Comparison of ENCODE assay signal across 30 cellular contexts in the genomic region with DNA sequence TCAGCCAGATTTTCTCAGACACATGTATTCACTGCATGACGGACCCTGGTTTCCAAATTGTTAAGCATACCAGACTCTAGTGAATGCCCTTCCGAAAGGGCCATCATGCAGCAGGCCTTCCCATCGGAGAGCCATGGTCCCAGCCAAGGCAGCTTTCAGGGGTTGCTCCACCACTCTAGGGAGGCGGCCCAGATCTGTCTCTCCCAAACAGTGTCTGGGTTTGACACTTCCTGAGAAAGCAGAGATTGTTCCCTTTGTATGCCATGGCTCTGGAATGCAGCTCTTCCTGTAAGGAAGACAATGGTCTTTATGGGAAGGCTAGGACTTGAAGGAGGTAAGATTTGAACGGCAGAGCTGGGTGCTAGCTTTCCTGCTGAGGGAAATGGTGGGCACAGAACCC.
DNase-seq lines count a peak whose midpoint lies in the region; ATAC-seq and TF ChIP-seq lines count a peak whose summit lies in the region.
"Had no signal": no experiment of that assay in that cellular context is flagged by ENCODE, and none has a peak within 500 bp of the region (broad histone marks: within the 10 kb centered on the region; RNA-seq: fewer than 3 reads in every experiment).

No MANE protein-coding gene starts in this region.

- H3K4me1 ChIP-seq in left ventricle myocardium inferior (peaks cover 23% of the 10 kb centered on the region), lower lobe of right lung (peaks cover 15% of the 10 kb centered on the region), upper lobe of left lung (peaks cover 10 to 47% (median 26%) of the 10 kb centered on the region in 4 donors)
- H3K4me1 ChIP-seq: vagina had no signal

- H3K4me3 Mint-ChIP-seq in endothelial cell (ENCODE audit: unreplicated experiment): peak overlapping the region; percentile 56
- no peak overlapping the region for H3K4me3 Mint-ChIP-seq in activated naive CD4-positive, alpha-beta T cell treated with anti-CD3 and anti-CD28 coated beads for 36 hours
- H3K4me3 Mint-ChIP-seq: activated CD4-positive, alpha-beta T cell treated with anti-CD3 and anti-CD28 coated beads, Interleukin-2, amount 10 ng/mL, durations not matched to agents 24 days and 14 days; activated naive CD4-positive, alpha-beta T cell treated with anti-CD3 and anti-CD28 coated beads, Interleukin-2, amount 10 ng/mL, durations not matched to agents 7 days and 5 days; activated T-cell treated with anti-CD3 and anti-CD28 coated beads, Interleukin-2, amount 50 U/mL, for 4 hours; B cell; stimulated activated memory B cell treated with anti-CD40 and anti-IgM and Interleukin-4, amounts not matched to agents 10 μg/mL and 1 μg/mL and 100 μg/mL, for 72 hours had no signal

- TF ChIP-seq POLR2A in upper lobe of left lung (IDR thresholded peaks at IDR 0.05): no peak

- TF ChIP-seq EP300 in upper lobe of left lung (IDR thresholded peaks at IDR 0.05): peak in 2 of 4 donors; percentile 24 to 47

- TF ChIP-seq CTCF in left ventricle myocardium inferior (IDR thresholded peaks at IDR 0.05; ENCODE audit: borderline replicate concordance): no peak
- no peak for TF ChIP-seq CTCF in endothelial cell (IDR thresholded peaks at IDR 0.05; ENCODE audit: unreplicated experiment)
- no peak for TF ChIP-seq CTCF in lower lobe of right lung (IDR thresholded peaks at IDR 0.05)
- no peak for TF ChIP-seq CTCF in upper lobe of left lung (IDR thresholded peaks at IDR 0.05)

- H3K36me3 ChIP-seq in left ventricle myocardium inferior (no peaks in the 10 kb centered on the region), lower lobe of right lung (no peaks in the 10 kb centered on the region), upper lobe of left lung (no peaks in the 10 kb centered on the region)
- H3K36me3 ChIP-seq: spleen, vagina had no signal

- WGBS in upper lobe of left lung, 2 donors: 55 to 69% methylated on average over 1 to 5 of the region's 5 CpGs

- intact Hi-C loops in left ventricle myocardium inferior (cut with micrococcal nuclease): no loop called here
- intact Hi-C loops in Right ventricle myocardium inferior (cut with DNase I): no loop called here
- intact Hi-C loops in lower lobe of right lung (cut with DNase I): no loop called here
- intact Hi-C loops in activated naive CD4-positive, alpha-beta T cell treated with anti-CD3 and anti-CD28 coated beads for 36 hours (cut with micrococcal nuclease): no loop called here

- peaks cover 10% of the 10 kb centered on the region for H3K36me3 Mint-ChIP-seq in endothelial cell (ENCODE audit: low read depth, unreplicated experiment)
- H3K36me3 Mint-ChIP-seq in activated naive CD4-positive, alpha-beta T cell treated with anti-CD3 and anti-CD28 coated beads for 36 hours (ENCODE audit: low read depth): no peaks in the 10 kb centered on the region
- H3K36me3 Mint-ChIP-seq: activated naive CD4-positive, alpha-beta T cell treated with anti-CD3 and anti-CD28 coated beads, Interleukin-2, amount 10 ng/mL, durations not matched to agents 7 days and 5 days had no signal

- ATAC-seq in Right ventricle myocardium inferior: no peak
- ATAC-seq in lower lobe of right lung: no peak
- no peak for ATAC-seq in upper lobe of left lung (ENCODE audit: low FRiP score in 2 of 2)
- ATAC-seq in GM18909 (IDR thresholded peaks at IDR 0.05; ENCODE audit: poor library complexity, unreplicated experiment): no peak
- ATAC-seq: A549; activated T-cell treated with anti-CD3 and anti-CD28 coated beads, Interleukin-2, amount 50 U/mL, for 4 hours; SK-N-SH treated with all-trans-retinoic acid at 6 μM for 48 hours; stimulated activated memory B cell treated with anti-CD40 and anti-IgM and Interleukin-4, amounts not matched to agents 10 μg/mL and 1 μg/mL and 100 μg/mL, for 72 hours had no signal

- DNase-seq in left ventricle myocardium inferior: no peak
- DNase-seq in Right ventricle myocardium inferior (ENCODE audit: missing footprints): no peak
- DNase-seq in endothelial cell (ENCODE audit: low spot score): peak; percentile 23
- DNase-seq in lower lobe of right lung: no peak
- DNase-seq in upper lobe of left lung: no peak
- no peak for DNase-seq in NCI-H146 treated with DMSO at 0.1 percent for 48 hours (lab: John Stamatoyannopoulos, UW; ENCODE audit: unreplicated experiment)
- no peak for DNase-seq in activated naive CD4-positive, alpha-beta T cell treated with anti-CD3 and anti-CD28 coated beads for 36 hours
- DNase-seq: activated CD4-positive, alpha-beta T cell treated with anti-CD3 and anti-CD28 coated beads, Interleukin-2, amount 10 ng/mL, durations not matched to agents 24 days and 14 days; activated naive CD4-positive, alpha-beta T cell treated with anti-CD3 and anti-CD28 coated beads, Interleukin-2, amount 10 ng/mL, durations not matched to agents 7 days and 5 days; activated T-cell treated with anti-CD3 and anti-CD28 coated beads, Interleukin-2, amount 50 U/mL, for 4 hours; amniotic stem cell; central memory CD4-positive, alpha-beta T cell; DMS53; GDM1; HCEC 1CT; NCI-H1048; NCI-H1930; NCI-H2227 treated with DMSO at 0.1 percent for 48 hours; NCI-H748 treated with DMSO at 0.1 percent for 48 hours; occipital lobe; RPMI8226; spleen; stimulated activated CD4-positive, alpha-beta T cell treated with anti-CD3 and anti-CD28 coated beads, Interleukin-2, amount 100 ng/mL, for 48 hours had no signal

- H3K27ac Mint-ChIP-seq in endothelial cell (ENCODE audit: unreplicated experiment): peak overlapping the region; percentile 99
- H3K27ac Mint-ChIP-seq in activated naive CD4-positive, alpha-beta T cell treated with anti-CD3 and anti-CD28 coated beads for 36 hours: no peak overlapping the region
- H3K27ac Mint-ChIP-seq: activated CD4-positive, alpha-beta T cell treated with anti-CD3 and anti-CD28 coated beads, Interleukin-2, amount 10 ng/mL, durations not matched to agents 24 days and 14 days; activated naive CD4-positive, alpha-beta T cell treated with anti-CD3 and anti-CD28 coated beads, Interleukin-2, amount 10 ng/mL, durations not matched to agents 7 days and 5 days; B cell; stimulated activated memory B cell treated with anti-CD40 and anti-IgM and Interleukin-4, amounts not matched to agents 10 μg/mL and 1 μg/mL and 100 μg/mL, for 72 hours had no signal

- peak overlapping the region; percentile 51 for H3K27ac ChIP-seq in left ventricle myocardium inferior (replicated peaks)
- peak overlapping the region; percentile 25 for H3K27ac ChIP-seq in lower lobe of right lung
- peak overlapping the region; percentile 51 to 78 (median 66) for H3K27ac ChIP-seq in upper lobe of left lung
- H3K27ac ChIP-seq: A549, epithelial cell of prostate, vagina had no signal

- CTCF ChIA-PET in activated naive CD4-positive, alpha-beta T cell treated with anti-CD3 and anti-CD28 coated beads for 36 hours (lab: Charles Lee): no interaction called here

- peaks cover 4% of the 10 kb centered on the region for H3K27me3 Mint-ChIP-seq in endothelial cell (ENCODE audit: unreplicated experiment)
- no peaks in the 10 kb centered on the region for H3K27me3 Mint-ChIP-seq in activated naive CD4-positive, alpha-beta T cell treated with anti-CD3 and anti-CD28 coated beads for 36 hours (ENCODE audit: low read depth)
- H3K27me3 Mint-ChIP-seq: activated CD4-positive, alpha-beta T cell treated with anti-CD3 and anti-CD28 coated beads, Interleukin-2, amount 10 ng/mL, durations not matched to agents 24 days and 14 days; activated naive CD4-positive, alpha-beta T cell treated with anti-CD3 and anti-CD28 coated beads, Interleukin-2, amount 10 ng/mL, durations not matched to agents 7 days and 5 days; B cell; stimulated activated memory B cell treated with anti-CD40 and anti-IgM and Interleukin-4, amounts not matched to agents 10 μg/mL and 1 μg/mL and 100 μg/mL, for 72 hours had no signal

- no peaks in the 10 kb centered on the region for H3K9me3 Mint-ChIP-seq in endothelial cell (ENCODE audit: unreplicated experiment)
- no peaks in the 10 kb centered on the region for H3K9me3 Mint-ChIP-seq in activated naive CD4-positive, alpha-beta T cell treated with anti-CD3 and anti-CD28 coated beads for 36 hours
- H3K9me3 Mint-ChIP-seq: activated CD4-positive, alpha-beta T cell treated with anti-CD3 and anti-CD28 coated beads, Interleukin-2, amount 10 ng/mL, durations not matched to agents 24 days and 14 days; activated naive CD4-positive, alpha-beta T cell treated with anti-CD3 and anti-CD28 coated beads, Interleukin-2, amount 10 ng/mL, durations not matched to agents 7 days and 5 days had no signal

- H3K4me1 Mint-ChIP-seq in endothelial cell (ENCODE audit: unreplicated experiment): peaks cover 61% of the 10 kb centered on the region
- H3K4me1 Mint-ChIP-seq in activated naive CD4-positive, alpha-beta T cell treated with anti-CD3 and anti-CD28 coated beads for 36 hours (ENCODE audit: low read depth): no peaks in the 10 kb centered on the region
- H3K4me1 Mint-ChIP-seq: activated CD4-positive, alpha-beta T cell treated with anti-CD3 and anti-CD28 coated beads, Interleukin-2, amount 10 ng/mL, durations not matched to agents 24 days and 14 days; activated naive CD4-positive, alpha-beta T cell treated with anti-CD3 and anti-CD28 coated beads, Interleukin-2, amount 10 ng/mL, durations not matched to agents 7 days and 5 days; B cell; stimulated activated memory B cell treated with anti-CD40 and anti-IgM and Interleukin-4, amounts not matched to agents 10 μg/mL and 1 μg/mL and 100 μg/mL, for 72 hours had no signal

- H3K9me3 ChIP-seq in left ventricle myocardium inferior (replicated peaks) (no peaks in the 10 kb centered on the region), lower lobe of right lung (no peaks in the 10 kb centered on the region), upper lobe of left lung (no peaks in the 10 kb centered on the region)
- H3K9me3 ChIP-seq: A549, spleen, vagina had no signal

- no peak overlapping the region for H3K4me3 ChIP-seq in left ventricle myocardium inferior
- H3K4me3 ChIP-seq in lower lobe of right lung: no peak overlapping the region
- peak overlapping the region in 1 of 4 donors; percentile 11 for H3K4me3 ChIP-seq in upper lobe of left lung
- H3K4me3 ChIP-seq: A549, spleen, vagina had no signal

- peaks cover 5% of the 10 kb centered on the region for H3K27me3 ChIP-seq in left ventricle myocardium inferior (ENCODE audit: low read depth)
- H3K27me3 ChIP-seq in lower lobe of right lung (ENCODE audit: low read depth): no peaks in the 10 kb centered on the region
- no peaks in the 10 kb centered on the region for H3K27me3 ChIP-seq in upper lobe of left lung
- H3K27me3 ChIP-seq: spleen, vagina had no signal
